8 cellular contexts compared by ENCODE assay signal in the genomic region with DNA sequence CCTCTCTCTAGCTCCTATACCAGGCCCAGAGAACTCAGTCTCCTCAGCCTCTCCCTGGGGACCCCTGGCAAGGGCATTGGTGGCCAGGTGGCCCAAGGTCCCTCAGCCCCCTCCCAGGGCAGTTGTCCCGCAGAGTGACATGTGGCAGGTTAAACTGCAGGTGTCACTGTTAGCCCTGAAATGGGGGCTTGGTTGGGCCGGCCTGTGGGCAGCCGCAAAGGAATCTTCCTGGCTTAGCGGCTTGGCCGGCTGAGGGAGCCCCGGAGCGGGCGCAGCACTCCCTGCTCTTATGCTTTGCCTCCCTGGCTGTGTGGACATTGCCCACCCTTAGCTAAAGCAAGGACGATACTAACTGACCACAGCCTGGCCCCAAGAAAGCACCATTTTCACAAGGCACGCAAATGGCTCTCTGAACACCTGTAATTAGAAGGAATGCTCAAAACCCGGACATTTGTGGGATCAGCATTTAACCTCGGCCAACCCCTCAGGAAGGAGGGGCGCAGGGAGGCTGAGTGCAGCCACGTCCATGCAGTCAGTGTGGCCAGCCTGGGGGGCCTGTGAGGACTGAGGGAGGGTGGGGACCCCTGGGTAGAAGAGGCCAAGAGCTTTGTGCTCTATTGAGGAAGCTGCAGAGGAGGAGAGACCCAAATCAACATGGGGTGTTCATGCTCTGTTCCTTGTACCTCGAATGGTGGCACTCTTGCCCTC.
DNase-seq lines count a peak whose midpoint lies in the region; ATAC-seq and TF ChIP-seq lines count a peak whose summit lies in the region.

No MANE protein-coding gene starts in this region.

- H3K36me3 ChIP-seq in right atrium auricular region, result no peaks in the 10 kb centered on the region

- no peaks in the 10 kb centered on the region for H3K9me3 ChIP-seq in right atrium auricular region

- H3K4me1 ChIP-seq in right atrium auricular region, result no peaks in the 10 kb centered on the region

- intact Hi-C loops in Right ventricle myocardium inferior (cut with DNase I), result no loop called here

- DNase-seq in Right ventricle myocardium inferior (ENCODE audit: missing footprints), result no peak
- no peak for DNase-seq in right atrium auricular region (ENCODE audit: low spot score)
- peak; percentile 85 for DNase-seq in NCI-H2227 (lab: John Stamatoyannopoulos, UW; ENCODE audit: unreplicated experiment)
- peak; percentile 26 for DNase-seq in activated T-cell treated with anti-CD3 and anti-CD28 coated beads, Interleukin-2, amount 50 U/mL, for 1 hour
- peak; percentile 39 for DNase-seq in hepatic stellate cell (ENCODE audit: low spot score)
- DNase-seq in stimulated activated CD8-positive, alpha-beta memory T cell treated with anti-CD3 and anti-CD28 coated beads, Interleukin-4, amount 100 ng/mL, for 48 hours, result peak; percentile 52

- H3K27ac ChIP-seq in right atrium auricular region, result no peak overlapping the region

- no peaks in the 10 kb centered on the region for H3K27me3 ChIP-seq in right atrium auricular region

- ATAC-seq in Right ventricle myocardium inferior (peak; percentile 30), HG02623 (IDR thresholded peaks at IDR 0.05; ENCODE audit: unreplicated experiment) (peak; percentile 67), HG03460 (IDR thresholded peaks at IDR 0.05; ENCODE audit: unreplicated experiment) (no peak)

- peak in 1 of 2 donors; percentile 40 for TF ChIP-seq CTCF in right atrium auricular region (IDR thresholded peaks at IDR 0.05)

- H3K4me3 ChIP-seq in right atrium auricular region, result no peak overlapping the region

Comparison
In these comparisons a context has a peak if more than half of its experiments do, and no peak if none do; other contexts are left out.
1. DNase-seq: peak in NCI-H2227 (single experiment), activated T-cell treated with anti-CD3 and anti-CD28 coated beads, Interleukin-2, amount 50 U/mL, for 1 hour (single experiment), hepatic stellate cell (single experiment) and stimulated activated CD8-positive, alpha-beta memory T cell treated with anti-CD3 and anti-CD28 coated beads, Interleukin-4, amount 100 ng/mL, for 48 hours (single experiment); none in Right ventricle myocardium inferior (single experiment) and right atrium auricular region (single experiment).